1 cellular context compared by ENCODE assay signal in genomic region chr1:24089027-24089742, GRCh38.
TF ChIP-seq lines count a peak whose summit lies in the region.

No MANE protein-coding gene starts in this region.

TF ChIP-seq in IMR-90, 13 proteins besides CTCF, POLR2A, EP300 and RAD21:
- TF ChIP-seq MAFK (IDR thresholded peaks at IDR 0.05; ENCODE audit: low read depth, low read length) (no peak), MAZ (IDR thresholded peaks at IDR 0.05; ENCODE audit: borderline replicate concordance, low read depth, low read length) (no peak)
TF ChIP-seq in IMR-90: peak in this region for 0.
